Comparison of ENCODE assay signal across 32 cellular contexts in the genomic region with DNA sequence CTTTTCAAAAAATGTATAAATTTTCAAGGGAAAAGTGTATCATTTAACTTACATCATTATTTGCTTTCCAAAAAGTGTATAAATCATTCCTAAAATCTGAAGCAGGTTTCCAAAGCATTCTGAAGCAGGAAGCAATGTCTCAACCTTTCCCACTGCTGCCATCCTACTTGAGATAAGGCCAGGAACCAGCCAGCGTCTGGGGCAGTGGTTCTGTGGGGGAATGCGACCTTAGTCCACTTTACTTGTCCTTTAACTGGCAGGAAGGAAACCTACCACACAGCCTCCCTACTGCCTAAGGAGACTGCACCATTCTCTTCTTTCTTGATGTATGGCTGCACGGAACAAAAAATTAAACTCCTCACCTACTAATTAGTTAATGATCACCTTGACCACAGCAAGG. TPM values are rescaled to one million over a fixed set of nuclear protein-coding genes. Genes with fewer than 3 reads are reported as not detected.
DNase-seq lines count a peak whose midpoint lies in the region; ATAC-seq and TF ChIP-seq lines count a peak whose summit lies in the region.
"Had no signal": no experiment of that assay in that cellular context is flagged by ENCODE, and none has a peak within 500 bp of the region (broad histone marks: within the 10 kb centered on the region; RNA-seq: fewer than 3 reads in every experiment).

No MANE protein-coding gene starts in this region.

- H3K4me1 Mint-ChIP-seq in endothelial cell (ENCODE audit: unreplicated experiment) (peaks cover 32% of the 10 kb centered on the region), endodermal cell (peaks cover 24% of the 10 kb centered on the region)

- H2BK15ac ChIP-seq in mesendoderm (replicated peaks; ENCODE audit: low read depth), result no peak overlapping the region
- H2BK15ac ChIP-seq in mesenchymal stem cell (ENCODE audit: low read depth, poor library complexity, severe bottlenecking), result no peak overlapping the region

- H3K4me2 ChIP-seq in SK-N-SH (no peak overlapping the region), mesendoderm (ENCODE audit: low read length) (no peak overlapping the region), mesenchymal stem cell (ENCODE audit: low read length, poor library complexity, severe bottlenecking) (no peak overlapping the region)

- TF ChIP-seq RAD21 in SK-N-SH (IDR thresholded peaks at IDR 0.05; ENCODE audit: low read length), result no peak

- no peak overlapping the region for H3K14ac ChIP-seq in mesenchymal stem cell (ENCODE audit: low read length in 2 of 2)

- peaks cover 0 to 33% of the 10 kb centered on the region in 2 experiments; a peak in 3 of 4 replicates for H3K4me1 ChIP-seq in SK-N-SH (ENCODE audit: control insufficient read depth in 1 of 2, insufficient read depth in 2 of 2, low read depth in 1 of 2, low read length in 1 of 2)
- peaks cover 4% of the 10 kb centered on the region for H3K4me1 ChIP-seq in mesendoderm (ENCODE audit: control insufficient read depth, low read depth, low read length)
- peaks cover 5% of the 10 kb centered on the region for H3K4me1 ChIP-seq in endodermal cell (ENCODE audit: control insufficient read depth, insufficient read depth, low read length)
- H3K4me1 ChIP-seq in mesenchymal stem cell (ENCODE audit: control insufficient read depth, insufficient read depth, low read depth, low read length), result peaks cover 13% of the 10 kb centered on the region

- H3K56ac ChIP-seq in mesendoderm (ENCODE audit: low read length), result no peak overlapping the region

- H2BK5ac ChIP-seq in mesendoderm (ENCODE audit: low read length) (no peak overlapping the region), mesenchymal stem cell (ENCODE audit: low read depth, low read length, poor library complexity, severe bottlenecking) (no peak overlapping the region)

- H3K79me1 ChIP-seq in mesendoderm (ENCODE audit: low read length) (peaks cover 5% of the 10 kb centered on the region), mesenchymal stem cell (replicated peaks; ENCODE audit: low read length, poor library complexity, severe bottlenecking) (peaks cover 8% of the 10 kb centered on the region)

- H2BK120ac ChIP-seq in mesendoderm (ENCODE audit: low read depth, low read length) (no peak overlapping the region), mesenchymal stem cell (ENCODE audit: low read depth, low read length) (no peak overlapping the region)

- H2BK12ac ChIP-seq in mesenchymal stem cell (ENCODE audit: low read length in 2 of 2), result no peak overlapping the region

- no peak overlapping the region for H4K91ac ChIP-seq in mesenchymal stem cell (ENCODE audit: low read length)

- H3K36me3 Mint-ChIP-seq in endothelial cell (ENCODE audit: low read depth, unreplicated experiment) (peaks cover 10% of the 10 kb centered on the region), endodermal cell (ENCODE audit: low read depth) (peaks cover 25% of the 10 kb centered on the region)

- no peak overlapping the region for H4K5ac ChIP-seq in mesendoderm (ENCODE audit: low read length)

- H3K9me3 ChIP-seq in SK-N-SH (no peaks in the 10 kb centered on the region), endodermal cell (ENCODE audit: control insufficient read depth, low read length) (peaks cover 23% of the 10 kb centered on the region), mesenchymal stem cell (ENCODE audit: control insufficient read depth, low read length) (no peaks in the 10 kb centered on the region)
- H3K9me3 ChIP-seq: pancreas, SJCRH30 had no signal

- no peak overlapping the region for H3K4me3 ChIP-seq in SK-N-SH (ENCODE audit: low read depth in 2 of 2, low read length in 1 of 2)
- no peak overlapping the region for H3K4me3 ChIP-seq in mesendoderm (ENCODE audit: low read length)
- H3K4me3 ChIP-seq in endodermal cell (ENCODE audit: low read length), result no peak overlapping the region
- H3K4me3 ChIP-seq in mesenchymal stem cell (ENCODE audit: insufficient read depth in 1 of 2, low read depth in 1 of 2, low read length in 2 of 2), result no peak overlapping the region
- H3K4me3 ChIP-seq: lung, pancreas, SJCRH30 had no signal

- H3F3A ChIP-seq in SK-N-SH (replicated peaks; ENCODE audit: insufficient read depth), result no peaks in the 10 kb centered on the region

- H3K79me2 ChIP-seq in SK-N-SH (ENCODE audit: insufficient read depth) (no peaks in the 10 kb centered on the region), mesendoderm (ENCODE audit: control insufficient read depth, insufficient read depth, low read length) (no peaks in the 10 kb centered on the region)

- H3K27me3 Mint-ChIP-seq in endothelial cell (ENCODE audit: unreplicated experiment) (peaks cover 6% of the 10 kb centered on the region), endodermal cell (ENCODE audit: insufficient read depth) (peaks cover 6% of the 10 kb centered on the region)
- H3K27me3 Mint-ChIP-seq: activated naive CD8-positive, alpha-beta T cell treated with anti-CD3 and anti-CD28 coated beads for 36 hours; stimulated activated memory B cell treated with anti-CD40 and anti-IgM and Interleukin-4, amounts not matched to agents 10 μg/mL and 1 μg/mL and 100 μg/mL, for 72 hours had no signal

- POLR2A ChIA-PET in SK-N-SH (lab: Yijun Ruan, JAX), result no interaction called here

- H3K4ac ChIP-seq in mesendoderm (ENCODE audit: low read depth, low read length) (no peak overlapping the region), mesenchymal stem cell (ENCODE audit: low read depth in 1 of 2, low read length in 2 of 2) (no peak overlapping the region)

- H3K27ac Mint-ChIP-seq in endothelial cell (ENCODE audit: unreplicated experiment) (peak overlapping the region; percentile 4), endodermal cell (no peak overlapping the region)
- H3K27ac Mint-ChIP-seq: activated CD4-positive, alpha-beta memory T cell treated with anti-CD3 and anti-CD28 coated beads, Interleukin-2, amount 10 ng/mL, durations not matched to agents 7 days and 5 days; activated naive CD8-positive, alpha-beta T cell treated with anti-CD3 and anti-CD28 coated beads for 36 hours; CD8-positive, alpha-beta T cell; dendritic cell treated with granulocyte-macrophage colony-stimulating factor and Interleukin-4, amounts not matched to agents 40 ng/mL and 50 ng/mL, for 4 days; HFFc6; stimulated activated memory B cell treated with anti-CD40 and anti-IgM and Interleukin-4, amounts not matched to agents 10 μg/mL and 1 μg/mL and 100 μg/mL, for 72 hours; T-helper 1 cell treated with Interleukin-12 subunit alpha and Interleukin-12 subunit beta and Interleukin-4 antibody, amounts not matched to agents 30 μg/mL and 1 μg/mL, for 36 hours had no signal

- TF ChIP-seq EP300 in SK-N-SH (IDR thresholded peaks at IDR 0.05; ENCODE audit: borderline replicate concordance in 1 of 2, low read depth in 1 of 2, low read length in 1 of 2), result no peak

- no peaks in the 10 kb centered on the region for H4K20me1 ChIP-seq in SK-N-SH (ENCODE audit: insufficient read depth)

- H2AFZ ChIP-seq in SK-N-SH (ENCODE audit: low read depth) (no peak overlapping the region), mesenchymal stem cell (ENCODE audit: low read depth, low read length) (no peak overlapping the region)

- no peak for ATAC-seq in SK-N-SH treated with all-trans-retinoic acid at 6 μM for 48 hours
- ATAC-seq: CD8-positive, alpha-beta T cell; pancreas; right cardiac atrium; stimulated activated memory B cell treated with anti-CD40 and anti-IgM and Interleukin-4, amounts not matched to agents 10 μg/mL and 1 μg/mL and 100 μg/mL, for 72 hours had no signal

- H2AK5ac ChIP-seq in mesendoderm (ENCODE audit: low read length), result no peak overlapping the region
- H2AK5ac ChIP-seq in mesenchymal stem cell (ENCODE audit: low read length, severe bottlenecking), result no peak overlapping the region

- H3K9me3 Mint-ChIP-seq in endothelial cell (ENCODE audit: unreplicated experiment) (no peaks in the 10 kb centered on the region), endodermal cell (peaks cover 5% of the 10 kb centered on the region)
- H3K9me3 Mint-ChIP-seq: activated CD4-positive, alpha-beta memory T cell treated with anti-CD3 and anti-CD28 coated beads, Interleukin-2, amount 10 ng/mL, durations not matched to agents 7 days and 5 days; activated naive CD8-positive, alpha-beta T cell treated with anti-CD3 and anti-CD28 coated beads for 36 hours; CD8-positive, alpha-beta T cell; dendritic cell treated with granulocyte-macrophage colony-stimulating factor and Interleukin-4, amounts not matched to agents 40 ng/mL and 50 ng/mL, for 4 days; HFFc6; stimulated activated memory B cell treated with anti-CD40 and anti-IgM and Interleukin-4, amounts not matched to agents 10 μg/mL and 1 μg/mL and 100 μg/mL, for 72 hours; T-helper 1 cell treated with Interleukin-12 subunit alpha and Interleukin-12 subunit beta and Interleukin-4 antibody, amounts not matched to agents 30 μg/mL and 1 μg/mL, for 36 hours had no signal

- peaks cover 0 to 4% of the 10 kb centered on the region in 2 experiments for H3K36me3 ChIP-seq in SK-N-SH (replicated peaks in 1 of 2; ENCODE audit: control insufficient read depth in 1 of 2, insufficient read depth in 2 of 2, low read length in 1 of 2)
- H3K36me3 ChIP-seq in mesendoderm (ENCODE audit: control insufficient read depth, insufficient read depth, low read length), result no peaks in the 10 kb centered on the region
- peaks cover 18% of the 10 kb centered on the region for H3K36me3 ChIP-seq in endodermal cell (ENCODE audit: control insufficient read depth, insufficient read depth, low read length)
- peaks cover 0 to 5% of the 10 kb centered on the region in 2 experiments for H3K36me3 ChIP-seq in mesenchymal stem cell (ENCODE audit: control insufficient read depth in 1 of 2, insufficient read depth in 2 of 2, low read depth in 1 of 2, low read length in 2 of 2)
- H3K36me3 ChIP-seq: pancreas had no signal

- H3K27me3 ChIP-seq in SK-N-SH (ENCODE audit: insufficient read depth), result no peaks in the 10 kb centered on the region
- no peaks in the 10 kb centered on the region for H3K27me3 ChIP-seq in mesendoderm (ENCODE audit: insufficient read depth, low read length, poor library complexity)
- H3K27me3 ChIP-seq in endodermal cell (ENCODE audit: control insufficient read depth, insufficient read depth, low read length, poor library complexity, severe bottlenecking), result no peaks in the 10 kb centered on the region
- H3K27me3 ChIP-seq in mesenchymal stem cell (ENCODE audit: control insufficient read depth in 1 of 2, insufficient read depth in 1 of 2, low read length in 2 of 2), result no peaks in the 10 kb centered on the region
- H3K27me3 ChIP-seq: pancreas, SJCRH30 had no signal

- CTCF ChIA-PET in SK-N-SH (lab: Yijun Ruan, JAX), result interaction anchor here (2.7 kb wide), 1 partner anchor 10 kb away, joined by 12 read pairs; no protein-coding TSS in a partner anchor

- H4K8ac ChIP-seq in mesendoderm (ENCODE audit: low read depth, low read length), result no peak overlapping the region
- no peak overlapping the region for H4K8ac ChIP-seq in mesenchymal stem cell (ENCODE audit: low read length)

- H3K9ac ChIP-seq in SK-N-SH (no peak overlapping the region), mesendoderm (ENCODE audit: low read length) (no peak overlapping the region), endodermal cell (ENCODE audit: extremely low read depth, low read length, poor library complexity, severe bottlenecking) (no peak overlapping the region), mesenchymal stem cell (ENCODE audit: low read length) (no peak overlapping the region)

- peak overlapping the region in 1 of 2 experiments; percentile 74; a peak in 2 of 4 replicates for H3K27ac ChIP-seq in SK-N-SH (ENCODE audit: low read depth in 2 of 2, low read length in 1 of 2)
- H3K27ac ChIP-seq in mesendoderm (ENCODE audit: low read depth, low read length), result no peak overlapping the region
- no peak overlapping the region for H3K27ac ChIP-seq in endodermal cell (ENCODE audit: low read depth, low read length)
- no peak overlapping the region for H3K27ac ChIP-seq in mesenchymal stem cell (ENCODE audit: low read length, poor library complexity, severe bottlenecking)
- H3K27ac ChIP-seq: 22Rv1, HL-60, pancreas, SJCRH30 had no signal

- H3K18ac ChIP-seq in mesendoderm (ENCODE audit: low read length) (no peak overlapping the region), mesenchymal stem cell (ENCODE audit: low read depth in 1 of 2, low read length in 2 of 2) (no peak overlapping the region)

- TF ChIP-seq CTCF in SK-N-SH (IDR thresholded peaks at IDR 0.05), result no peak
- TF ChIP-seq CTCF in endothelial cell (IDR thresholded peaks at IDR 0.05; ENCODE audit: unreplicated experiment), result no peak
- no peak for TF ChIP-seq CTCF in endodermal cell (conservative IDR thresholded peaks at IDR 0.05)

- 100% methylated on average over 2 of the region's 3 CpGs for WGBS in SK-N-SH (ENCODE audit: low lambda C conversion rate)
- whole genome bisulfite sequencing in mesendoderm (ENCODE audit: extremely low coverage, insufficient coverage, low lambda C conversion rate), result no CpG with 5 or more reads among the region's 3 CpGs
- 94% methylated on average over 3 of the region's 3 CpGs; no CpG with 5 or more reads in 1 of the 2 experiments for WGBS in endodermal cell (ENCODE audit: insufficient coverage in 1 of 2, insufficient read length in 1 of 2), 2 experiments
- 40% methylated on average over 2 of the region's 3 CpGs for WGBS in mesenchymal stem cell

- H3K4me3 Mint-ChIP-seq in endothelial cell (ENCODE audit: unreplicated experiment), result no peak overlapping the region
- no peak overlapping the region for H3K4me3 Mint-ChIP-seq in endodermal cell
- H3K4me3 Mint-ChIP-seq: activated CD4-positive, alpha-beta memory T cell treated with anti-CD3 and anti-CD28 coated beads, Interleukin-2, amount 10 ng/mL, durations not matched to agents 7 days and 5 days; activated naive CD8-positive, alpha-beta T cell treated with anti-CD3 and anti-CD28 coated beads for 36 hours; CD8-positive, alpha-beta T cell; dendritic cell treated with granulocyte-macrophage colony-stimulating factor and Interleukin-4, amounts not matched to agents 40 ng/mL and 50 ng/mL, for 4 days; HFFc6; stimulated activated memory B cell treated with anti-CD40 and anti-IgM and Interleukin-4, amounts not matched to agents 10 μg/mL and 1 μg/mL and 100 μg/mL, for 72 hours; T-helper 1 cell treated with Interleukin-12 subunit alpha and Interleukin-12 subunit beta and Interleukin-4 antibody, amounts not matched to agents 30 μg/mL and 1 μg/mL, for 36 hours had no signal

- H3K9me2 ChIP-seq in SK-N-SH, result no peaks in the 10 kb centered on the region

- H3K23ac ChIP-seq in mesendoderm (ENCODE audit: low read length) (no peak overlapping the region), mesenchymal stem cell (ENCODE audit: low read length in 2 of 2) (no peak overlapping the region)

- DNase-seq in SK-N-SH (peak; percentile 17), endothelial cell (ENCODE audit: low spot score) (no peak), mesendoderm (peak; percentile 33), NCI-H146 (lab: John Stamatoyannopoulos, UW) (no peak), endodermal cell (no peak), NCI-H1092 treated with DMSO at 0.1 percent for 48 hours (lab: John Stamatoyannopoulos, UW) (no peak), mesenchymal stem cell (no peak)
- DNase-seq: activated CD4-positive, alpha-beta memory T cell treated with anti-CD3 and anti-CD28 coated beads, Interleukin-2, amount 10 ng/mL, durations not matched to agents 7 days and 5 days; activated CD4-positive, CD25-positive, alpha-beta regulatory T cell treated with anti-CD3 and anti-CD28 coated beads, Interleukin-2, amount 50 U/mL, for 72 hours; activated effector memory CD4-positive, alpha-beta T cell treated with Interleukin-2 at 50 U/mL for 16 hours; activated naive CD8-positive, alpha-beta T cell treated with anti-CD3 and anti-CD28 coated beads for 36 hours; aorta; CD8-positive, alpha-beta T cell; central memory CD4-positive, alpha-beta T cell; DMS 273 treated with DMSO at 0.1 percent for 48 hours; glutamatergic neuron; GOT3; HFFc6; kidney; NCI-H187; NCI-H69; pancreas; right cardiac atrium; stimulated activated CD4-positive, alpha-beta T cell treated with anti-CD3 and anti-CD28 coated beads, Interleukin-4, amount 100 ng/mL, for 24 hours had no signal

RNA-seq across cellular contexts. Expression of gene SORD, which starts 3.7 kb away (rescaled TPM):
- polyA plus RNA-seq in SK-N-SH (2012; rRNA removed), result 35.1 and 40.8 TPM in 2 replicates
- 24.6 and 29.7 TPM in 2 replicates for polyA plus RNA-seq in SK-N-SH (2012; cell fraction: cytosol; rRNA removed)
- polyA plus RNA-seq in SK-N-SH (2012; cell fraction: nucleus; rRNA removed), result 56.5 and 58.9 TPM in 2 replicates
- total RNA-seq in endothelial cell (ENCODE audit: unreplicated experiment) (16.9 TPM), endodermal cell (10 to 100 TPM; 28.7 to 40.3 TPM)
- polyA plus RNA-seq in mesendoderm (2013, experiment 1 of 2), result 35.9 TPM
- 36.4 TPM for polyA plus RNA-seq in mesendoderm (2013, experiment 2 of 2)
- 34.4 TPM for polyA plus RNA-seq in endodermal cell (2013, experiment 1 of 2)
- 28.7 TPM for polyA plus RNA-seq in endodermal cell (2013, experiment 2 of 2)
- 8.9 TPM for polyA plus RNA-seq in mesenchymal stem cell (2013, experiment 1 of 2)
- polyA plus RNA-seq in mesenchymal stem cell (2013, experiment 2 of 2), result 9.2 TPM

Comparison
In these comparisons a context has a peak if more than half of its experiments do, and no peak if none do; other contexts are left out.
1. DNase-seq: peak in SK-N-SH (single experiment) and mesendoderm (single experiment); none in endothelial cell (single experiment), NCI-H146 (single experiment), endodermal cell (single experiment), NCI-H1092 treated with DMSO at 0.1 percent for 48 hours (single experiment) and mesenchymal stem cell (single experiment).